Comparison of ENCODE assay signal across 8 cellular contexts in the genomic region with DNA sequence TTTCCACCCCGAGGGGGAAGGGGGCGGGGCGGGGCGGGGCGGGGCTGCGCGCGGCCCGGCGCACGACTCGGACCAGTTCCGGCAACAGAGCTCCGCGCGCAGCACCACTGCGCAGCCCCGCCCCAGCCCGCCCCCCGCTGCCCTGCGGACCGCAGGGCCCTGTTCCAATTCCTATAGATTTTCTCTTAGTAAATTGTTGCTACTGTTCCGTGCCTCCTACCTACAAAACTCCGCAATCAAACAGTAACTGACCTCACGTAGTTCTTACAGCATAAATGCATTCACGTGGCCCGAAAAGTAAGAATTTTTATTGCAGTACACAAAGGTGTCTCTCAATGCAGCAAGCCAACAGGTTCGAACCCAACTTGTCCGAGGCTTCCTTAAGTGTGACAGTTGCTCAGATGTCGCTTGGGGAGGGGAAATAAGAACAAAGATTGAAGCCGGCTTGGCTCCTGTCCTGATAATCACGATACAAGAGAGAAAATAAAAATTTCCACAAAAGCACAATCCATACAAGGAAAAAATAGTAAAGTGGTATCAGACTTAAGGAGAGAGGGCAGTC. TPM values are rescaled to one million over a fixed set of nuclear protein-coding genes. Genes with fewer than 3 reads are reported as not detected.
DNase-seq lines count a peak whose midpoint lies in the region; ATAC-seq, FAIRE-seq and TF ChIP-seq lines count a peak whose summit lies in the region.

No MANE protein-coding gene starts in this region.

- H3K23me2 ChIP-seq in H1 (ENCODE audit: low read depth, low read length) = peaks cover 2% of the 10 kb centered on the region; the same call in 1 of the 2 replicates

- no peak overlapping the region; the same call in 1 of the 2 replicates for H3K18ac ChIP-seq in H1 (ENCODE audit: extremely low read depth, low read length)
- peak overlapping the region; percentile 96 for H3K18ac ChIP-seq in mesendoderm (ENCODE audit: low read length)

- H4K8ac ChIP-seq in H1 (ENCODE audit: extremely low read depth, insufficient read depth, low read length) (peak overlapping the region; percentile 98; the same call in 1 of the 2 replicates), mesendoderm (ENCODE audit: low read depth, low read length) (no peak overlapping the region)

- H3K56ac ChIP-seq in H1 (replicated peaks; ENCODE audit: insufficient read length, low read depth, low read length) = no peak overlapping the region
- H3K56ac ChIP-seq in mesendoderm (ENCODE audit: low read length) = peak overlapping the region; percentile 96

- CTCF ChIA-PET in H1 (lab: Charles Lee; ENCODE audit: partially characterized antibody) = no interaction called here

- H2BK12ac ChIP-seq in H1 (ENCODE audit: low read depth, low read length) = no peak overlapping the region

- no peak for TF ChIP-seq POLR2A in H1 (IDR thresholded peaks at IDR 0.05; ENCODE audit: control extremely low read depth in 1 of 2, low read depth in 2 of 2, low read length in 2 of 2)

- TF ChIP-seq RAD21 in H1 (IDR thresholded peaks at IDR 0.05 in 1 of 2, conservative IDR thresholded peaks at IDR 0.05 in 1 of 2; ENCODE audit: low read depth in 2 of 2, low read length in 2 of 2) = no peak

- FAIRE-seq in H1 (lab: Jason Lieb, UNC) = no peak

- peak; percentile 93 for ATAC-seq in Right ventricle myocardium inferior

- H3K27ac Mint-ChIP-seq in T-helper 2 cell treated with Interferon-gamma antibody and Interleukin-4, amounts not matched to agents 5 μg/mL and 100 μg/mL, for 36 hours = peak overlapping the region; percentile 98

- H4K91ac ChIP-seq in H1 (replicated peaks; ENCODE audit: insufficient read length, low read length) = peak overlapping the region; percentile 4

- H3K14ac ChIP-seq in H1 (ENCODE audit: insufficient read length) = no peak overlapping the region

- H3K4me3 ChIP-seq in H7 (ENCODE audit: insufficient read depth, low read depth, low read length) (peak overlapping the region; percentile 83), Karpas-422 (ENCODE audit: low read length) (peak overlapping the region; percentile 77), H1 (ENCODE audit: extremely low read depth in 1 of 4, insufficient read depth in 2 of 4, low read depth in 3 of 4, low read length in 4 of 4) (peak overlapping the region; percentile 46 to 97 (median 80)), mesendoderm (ENCODE audit: low read length) (peak overlapping the region; percentile 80), tibial artery (peak overlapping the region; percentile 71 to 73)

- no peaks in the 10 kb centered on the region for H3K9me3 Mint-ChIP-seq in T-helper 2 cell treated with Interferon-gamma antibody and Interleukin-4, amounts not matched to agents 5 μg/mL and 100 μg/mL, for 36 hours

- H3K9me3 ChIP-seq in Karpas-422 (ENCODE audit: low read length) (no peaks in the 10 kb centered on the region), H1 (ENCODE audit: insufficient read depth in 2 of 2, low read depth in 1 of 2, low read length in 1 of 2) (no peaks in the 10 kb centered on the region), tibial artery (no peaks in the 10 kb centered on the region)

- intact Hi-C loops in Right ventricle myocardium inferior (cut with DNase I) (loop anchor here (5.0 kb wide), 1 partner anchor 171 kb away; a partner anchor contains a TSS), cardiac septum (cut with DNase I) (no loop called here), tibial artery (cut with DNase I; ENCODE audit: low total_unique reads) (loop anchor here (5.0 kb wide), 1 partner anchor 86 kb away; no protein-coding TSS in a partner anchor)

- H3K4ac ChIP-seq in H1 (replicated peaks; ENCODE audit: insufficient read length, low read depth, low read length) (no peak overlapping the region), mesendoderm (ENCODE audit: low read depth, low read length) (no peak overlapping the region)

- peaks cover 20% of the 10 kb centered on the region for H3K36me3 Mint-ChIP-seq in T-helper 2 cell treated with Interferon-gamma antibody and Interleukin-4, amounts not matched to agents 5 μg/mL and 100 μg/mL, for 36 hours (ENCODE audit: low read depth)

- DNase-seq in Right ventricle myocardium inferior (ENCODE audit: missing footprints) (no peak), cardiac septum (ENCODE audit: low spot score) (no peak), H7 (peak; percentile 95), Karpas-422 (no peak), H1 (ENCODE audit: low read depth in 1 of 2, low spot score in 2 of 2) (peak in 1 of 2 experiments; percentile 10), mesendoderm (peak; percentile 83), tibial artery (peak in 1 of 2 donors; percentile 51)
- no peak for DNase-seq in T-helper 2 cell treated with Interferon-gamma antibody and Interleukin-4, amounts not matched to agents 5 μg/mL and 100 μg/mL, for 36 hours (ENCODE audit: low spot score)

- peak overlapping the region; percentile 96 for H3K4me3 Mint-ChIP-seq in T-helper 2 cell treated with Interferon-gamma antibody and Interleukin-4, amounts not matched to agents 5 μg/mL and 100 μg/mL, for 36 hours

- H3K36me3 ChIP-seq in H7 (replicated peaks; ENCODE audit: control insufficient read depth, insufficient read depth, low read length) = no peaks in the 10 kb centered on the region
- H3K36me3 ChIP-seq in Karpas-422 (ENCODE audit: insufficient read depth, low read length) = peaks cover 9% of the 10 kb centered on the region; the same call in 1 of the 2 replicates
- H3K36me3 ChIP-seq in H1 (ENCODE audit: control insufficient read depth in 2 of 4, insufficient read depth in 4 of 4, low read length in 3 of 4) = 0 out of 8 replicates have a peak, but pooled peaks cover 0 to 2% (median under 1%) of the 10 kb centered on the region in 4 experiments
- no peaks in the 10 kb centered on the region for H3K36me3 ChIP-seq in mesendoderm (ENCODE audit: control insufficient read depth, insufficient read depth, low read length)
- no peaks in the 10 kb centered on the region for H3K36me3 ChIP-seq in tibial artery

- H2BK5ac ChIP-seq in H1 (ENCODE audit: low read depth, low read length) (0 out of 2 replicates have a peak overlapping the region, but pooled peaks have one; percentile 67), mesendoderm (ENCODE audit: low read length) (no peak overlapping the region)

- H3K23ac ChIP-seq in H1 (ENCODE audit: insufficient read length) = no peak overlapping the region
- no peak overlapping the region for H3K23ac ChIP-seq in mesendoderm (ENCODE audit: low read length)

- WGBS in H1 (ENCODE audit: extremely low coverage in 1 of 2, insufficient coverage in 1 of 2, insufficient read length in 1 of 2, insufficient replicate concordance in 2 of 2, low coverage in 1 of 2, low lambda C conversion rate in 2 of 2, missing lambda C conversion rate in 1 of 2), 2 experiments = 15% methylated on average over 10 of the region's 32 CpGs; no CpG with 5 or more reads in 1 of the 2 experiments
- WGBS in mesendoderm (ENCODE audit: extremely low coverage, insufficient coverage, low lambda C conversion rate) = no CpG with 5 or more reads among the region's 32 CpGs

- TF ChIP-seq EP300 in H1 (IDR thresholded peaks at IDR 0.05; ENCODE audit: borderline replicate concordance in 1 of 2, low read depth in 2 of 2, low read length in 2 of 2) = no peak

- no peaks in the 10 kb centered on the region for H3K27me3 Mint-ChIP-seq in T-helper 2 cell treated with Interferon-gamma antibody and Interleukin-4, amounts not matched to agents 5 μg/mL and 100 μg/mL, for 36 hours (ENCODE audit: low read depth)

- H2BK120ac ChIP-seq in H1 (replicated peaks; ENCODE audit: low read depth, low read length) = no peak overlapping the region
- no peak overlapping the region for H2BK120ac ChIP-seq in mesendoderm (ENCODE audit: low read depth, low read length)

- POLR2A ChIA-PET in H1 (lab: Charles Lee; ENCODE audit: partially characterized antibody) = interaction anchor here (1.1 to 1.8 kb wide), 2 partner anchors 14 to 88 kb away, joined by 3 to 6 read pairs; no protein-coding TSS in a partner anchor

- H3K4me1 ChIP-seq in Karpas-422 (ENCODE audit: low read length) (peaks cover 26% of the 10 kb centered on the region), H1 (replicated peaks in 1 of 4; ENCODE audit: control insufficient read depth in 3 of 4, insufficient read depth in 4 of 4, low read length in 3 of 4) (peaks cover 0 to 7% (median 0%) of the 10 kb centered on the region in 4 experiments; a peak in 3 of 7 replicates), mesendoderm (ENCODE audit: control insufficient read depth, low read depth, low read length) (peaks cover 2% of the 10 kb centered on the region), tibial artery (peaks cover 0 to 25% (median 12%) of the 10 kb centered on the region in 4 donors)

- H4K5ac ChIP-seq in H1 (ENCODE audit: insufficient read length, low read depth, low read length) (peak overlapping the region; percentile 83), mesendoderm (ENCODE audit: low read length) (no peak overlapping the region)

- H3K4me2 ChIP-seq in Karpas-422 (ENCODE audit: low read depth, low read length, poor library complexity, severe bottlenecking) (peak overlapping the region; percentile 99), H1 (ENCODE audit: insufficient read depth in 1 of 2, low read depth in 2 of 2, low read length in 2 of 2) (peak overlapping the region; percentile 74 to 80), mesendoderm (ENCODE audit: low read length) (peak overlapping the region; percentile 94)

- peak overlapping the region; percentile 62 for H2AFZ ChIP-seq in Karpas-422 (ENCODE audit: low read length)
- H2AFZ ChIP-seq in H1 (ENCODE audit: low read length) = no peak overlapping the region

- peaks cover 5% of the 10 kb centered on the region for H4K20me1 ChIP-seq in Karpas-422 (ENCODE audit: insufficient read depth, low read depth, low read length)
- peaks cover 3 to 6% of the 10 kb centered on the region in 2 experiments for H4K20me1 ChIP-seq in H1 (replicated peaks in 1 of 2; ENCODE audit: control insufficient read depth in 1 of 2, insufficient read depth in 2 of 2, low read length in 2 of 2)

- H3K79me1 ChIP-seq in H1 (ENCODE audit: low read depth, low read length) (peaks cover 3% of the 10 kb centered on the region), mesendoderm (ENCODE audit: low read length) (peaks cover 10% of the 10 kb centered on the region)

- no peak for TF ChIP-seq CTCF in H1 (IDR thresholded peaks at IDR 0.05; ENCODE audit: control extremely low read depth in 1 of 3, insufficient read depth in 1 of 3, low read depth in 1 of 3, low read length in 3 of 3)
- no peak for TF ChIP-seq CTCF in tibial artery (IDR thresholded peaks at IDR 0.05)

- H3K9me2 ChIP-seq in Karpas-422 (replicated peaks; ENCODE audit: insufficient read depth, low read length) = no peaks in the 10 kb centered on the region

- no peak overlapping the region for H2BK20ac ChIP-seq in H1 (ENCODE audit: low read length)

- H3K9ac ChIP-seq in Karpas-422 (ENCODE audit: low read length) (peak overlapping the region; percentile 87), H1 (replicated peaks in 1 of 4; ENCODE audit: extremely low read depth in 1 of 4, low read depth in 3 of 4, low read length in 3 of 4) (peak overlapping the region in 3 of 4 experiments; percentile 78 to 95 (median 91)), mesendoderm (ENCODE audit: low read length) (peak overlapping the region; percentile 85)

- no peak overlapping the region for H2AK5ac ChIP-seq in H1 (ENCODE audit: low read depth, low read length)
- no peak overlapping the region for H2AK5ac ChIP-seq in mesendoderm (ENCODE audit: low read length)

- H3K4me1 Mint-ChIP-seq in T-helper 2 cell treated with Interferon-gamma antibody and Interleukin-4, amounts not matched to agents 5 μg/mL and 100 μg/mL, for 36 hours (ENCODE audit: low read depth) = peaks cover 25% of the 10 kb centered on the region

- H2BK15ac ChIP-seq in H1 (ENCODE audit: low read length) (no peak overlapping the region), mesendoderm (replicated peaks; ENCODE audit: low read depth) (no peak overlapping the region)

- H3K27me3 ChIP-seq in H7 (ENCODE audit: control insufficient read depth, insufficient read depth, low read length) = no peaks in the 10 kb centered on the region
- H3K27me3 ChIP-seq in Karpas-422 (ENCODE audit: low read length) = no peaks in the 10 kb centered on the region
- no peaks in the 10 kb centered on the region for H3K27me3 ChIP-seq in H1 (replicated peaks in 1 of 4; ENCODE audit: control insufficient read depth in 3 of 4, extremely low read depth in 1 of 4, insufficient read depth in 3 of 4, low read length in 3 of 4)
- H3K27me3 ChIP-seq in mesendoderm (ENCODE audit: insufficient read depth, low read length, poor library complexity) = no peaks in the 10 kb centered on the region
- H3K27me3 ChIP-seq in tibial artery = no peaks in the 10 kb centered on the region

- H3K27ac ChIP-seq in Karpas-422 (ENCODE audit: low read length) = peak overlapping the region; percentile 77
- peak overlapping the region; percentile 92; the same call in 1 of the 2 replicates for H3K27ac ChIP-seq in H1 (ENCODE audit: low read depth, low read length)
- H3K27ac ChIP-seq in mesendoderm (ENCODE audit: low read depth, low read length) = peak overlapping the region; percentile 97
- H3K27ac ChIP-seq in tibial artery = peak overlapping the region; percentile 85 to 86

- peaks cover 88% of the 10 kb centered on the region for H3K79me2 ChIP-seq in Karpas-422 (ENCODE audit: low read length)
- H3K79me2 ChIP-seq in H1 (ENCODE audit: control insufficient read depth in 1 of 2, insufficient read depth in 2 of 2, low read length in 2 of 2) = peaks cover 20 to 86% of the 10 kb centered on the region in 2 experiments
- peaks cover 40% of the 10 kb centered on the region for H3K79me2 ChIP-seq in mesendoderm (ENCODE audit: control insufficient read depth, insufficient read depth, low read length)

RNA-seq across cellular contexts. Expression of a gene that starts 1.2 kb away (rescaled TPM):
- total RNA-seq in Right ventricle myocardium inferior (27.4 TPM), cardiac septum (41.2 TPM)
- 41.1 and 44.7 TPM in 2 replicates for total RNA-seq in H7 (2014; rRNA removed; shearing (Covaris generic))
- 18.9 and 55.1 TPM in 2 replicates for total RNA-seq in Karpas-422 (2014; rRNA removed; shearing (Covaris generic); ENCODE audit: low replicate concordance)
- 60.9 and 61.3 TPM in 2 replicates for total RNA-seq in H1 (2021; fragmentation: NEBNext Ultra II Directional; extraction: Animal tissue kit (Norgen Biotek cat#: 25700))
- 40.7 and 54.9 TPM in 2 replicates for polyA plus RNA-seq in H1 (2011; rRNA removed)
- 28.7 TPM for polyA plus RNA-seq in H1 (2011; cell fraction: cytosol; rRNA removed)
- 42.8 TPM for polyA plus RNA-seq in H1 (2011; cell fraction: nucleus; rRNA removed)
- 24.9 to 32.3 TPM (median 29.1 TPM) in 4 replicates for polyA plus RNA-seq in H1 (2012, experiment 1 of 2)
- 3.4 TPM for polyA plus RNA-seq in H1 (2012, experiment 2 of 2)
- polyA plus RNA-seq in H1 (2013, experiment 1 of 2) = 21.2 TPM
- polyA plus RNA-seq in H1 (2013, experiment 2 of 2) = 20.7 TPM
- 155 and 161 TPM in 2 replicates for polyA minus RNA-seq in H1 (2011; rRNA and poly(A)+ RNA removed)
- 40.3 TPM for polyA minus RNA-seq in H1 (2011; cell fraction: cytosol; rRNA and poly(A)+ RNA removed)
- 57.0 TPM for polyA minus RNA-seq in H1 (2011; cell fraction: nucleus; rRNA and poly(A)+ RNA removed)
- 22.1 TPM for polyA plus RNA-seq in mesendoderm (2013, experiment 1 of 2)
- polyA plus RNA-seq in mesendoderm (2013, experiment 2 of 2) = 20.9 TPM

Comparison
In these comparisons a context has a peak if more than half of its experiments do, and no peak if none do; other contexts are left out.
1. DNase-seq: peak in H7 (single experiment) and mesendoderm (single experiment); none in Right ventricle myocardium inferior (single experiment), cardiac septum (single experiment), Karpas-422 (single experiment) and T-helper 2 cell treated with Interferon-gamma antibody and Interleukin-4, amounts not matched to agents 5 μg/mL and 100 μg/mL, for 36 hours (single experiment).
2. Peak in every context shown above with its lines, with median percentiles within 50 percentile points of each other: H3K4me3 ChIP-seq, H3K27ac ChIP-seq, H3K4me2 ChIP-seq and H3K9ac ChIP-seq.